ENCODE assay signal across 8 cellular contexts in the genomic region with DNA sequence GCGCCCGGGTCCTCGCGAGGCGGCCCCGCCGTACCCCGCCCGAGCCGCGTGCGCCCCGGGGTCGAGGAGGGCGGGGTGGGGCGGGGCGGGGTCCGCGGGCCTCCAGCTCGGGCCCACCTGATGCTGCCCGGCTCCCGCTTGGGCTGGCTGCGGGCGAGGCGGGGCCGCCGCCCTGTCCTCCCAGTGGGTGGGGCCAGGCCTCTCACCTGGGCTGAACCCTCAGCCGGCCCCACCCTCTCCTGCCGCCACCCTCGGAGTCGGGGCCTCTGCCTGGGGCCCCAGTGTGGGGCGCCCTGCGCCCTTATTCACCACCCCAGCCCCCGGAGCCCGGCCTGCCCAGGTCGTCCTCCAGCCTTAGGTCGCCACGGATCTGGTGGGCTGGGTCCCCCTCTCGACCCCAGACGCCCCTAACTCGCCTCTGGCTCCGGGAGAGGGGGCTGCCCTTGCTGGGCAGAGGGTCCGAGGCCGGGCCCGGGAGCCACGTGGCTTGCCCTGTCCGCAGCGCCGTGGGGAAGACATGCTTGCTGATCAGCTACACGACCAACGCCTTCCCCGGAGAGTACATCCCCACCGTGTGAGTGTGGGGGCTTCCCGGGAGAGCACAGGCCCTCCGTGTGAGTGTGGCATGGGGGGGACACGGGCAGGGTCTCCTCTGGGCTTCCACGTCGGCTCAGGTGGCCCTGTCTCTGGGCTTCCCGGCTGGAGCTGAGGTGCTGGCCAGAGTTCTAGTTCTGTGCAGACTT. TPM values are rescaled to one million over a fixed set of nuclear protein-coding genes. Genes with fewer than 3 reads are reported as not detected.
DNase-seq lines count a peak whose midpoint lies in the region; ATAC-seq lines count a peak whose summit lies in the region.

No MANE protein-coding gene starts in this region.

- H3K36me3 ChIP-seq in urinary bladder (ENCODE audit: insufficient read depth): no peaks in the 10 kb centered on the region

- intact Hi-C loops in sciatic nerve (cut with DNase I): loop anchor here (1.0 to 10.0 kb wide), 2 partner anchors 23 to 53 kb away; no protein-coding TSS in a partner anchor

- WGBS in urinary bladder: 10% methylated on average over 59 of the region's 59 CpGs

- H3K4me3 ChIP-seq in urinary bladder (ENCODE audit: low read depth, low read length): peak overlapping the region; percentile 42

- no peaks in the 10 kb centered on the region for H3K27me3 Mint-ChIP-seq in activated naive CD8-positive, alpha-beta T cell treated with anti-CD3 and anti-CD28 coated beads for 36 hours
- H3K27me3 Mint-ChIP-seq in immature natural killer cell (ENCODE audit: low read depth in 3 of 3): peaks cover 2 to 3% (median 2%) of the 10 kb centered on the region in 3 donors

- ATAC-seq in GM21619 (IDR thresholded peaks at IDR 0.05; ENCODE audit: unreplicated experiment): no peak
- ATAC-seq in sciatic nerve: no peak

- H3K9me3 Mint-ChIP-seq in activated naive CD8-positive, alpha-beta T cell treated with anti-CD3 and anti-CD28 coated beads for 36 hours: no peaks in the 10 kb centered on the region
- no peaks in the 10 kb centered on the region for H3K9me3 Mint-ChIP-seq in immature natural killer cell

- peaks cover 16% of the 10 kb centered on the region for H3K4me1 Mint-ChIP-seq in activated naive CD8-positive, alpha-beta T cell treated with anti-CD3 and anti-CD28 coated beads for 36 hours
- H3K4me1 Mint-ChIP-seq in immature natural killer cell: peaks cover 7 to 24% of the 10 kb centered on the region in 2 donors

- H3K4me3 Mint-ChIP-seq in activated naive CD8-positive, alpha-beta T cell treated with anti-CD3 and anti-CD28 coated beads for 36 hours: peak overlapping the region; percentile 34
- H3K4me3 Mint-ChIP-seq in immature natural killer cell: peak overlapping the region in 4 of 5 donors; percentile 20 to 36 (median 22)

- H3K27ac Mint-ChIP-seq in activated naive CD8-positive, alpha-beta T cell treated with anti-CD3 and anti-CD28 coated beads for 36 hours: no peak overlapping the region
- H3K27ac Mint-ChIP-seq in immature natural killer cell: no peak overlapping the region

- H3K27ac ChIP-seq in urinary bladder (ENCODE audit: low read depth): no peak overlapping the region

- H3K4me1 ChIP-seq in urinary bladder (ENCODE audit: insufficient read depth): no peaks in the 10 kb centered on the region

- DNase-seq in NCI-H1694 (lab: John Stamatoyannopoulos, UW): peak; percentile 9
- no peak for DNase-seq in NCI-H1694 treated with DMSO at 0.1 percent for 48 hours (lab: John Stamatoyannopoulos, UW)
- DNase-seq in NCI-H345 treated with DMSO at 0.1 percent for 48 hours (lab: John Stamatoyannopoulos, UW; ENCODE audit: unreplicated experiment): peak; percentile 34
- peak; percentile 59 for DNase-seq in activated naive CD8-positive, alpha-beta T cell treated with anti-CD3 and anti-CD28 coated beads for 36 hours
- DNase-seq in immature natural killer cell: no peak
- no peak for DNase-seq in sciatic nerve (ENCODE audit: low spot score)

- no peaks in the 10 kb centered on the region for H3K36me3 Mint-ChIP-seq in activated naive CD8-positive, alpha-beta T cell treated with anti-CD3 and anti-CD28 coated beads for 36 hours
- peaks cover 0 to 6% (median 3%) of the 10 kb centered on the region in 3 donors for H3K36me3 Mint-ChIP-seq in immature natural killer cell

RNA-seq across cellular contexts. Expression of a gene that starts 0.6 kb away (rescaled TPM):
- total RNA-seq in activated naive CD8-positive, alpha-beta T cell treated with anti-CD3 and anti-CD28 coated beads for 36 hours: 1 to 10 TPM; 4.7 to 5.1 TPM
- polyA plus RNA-seq in immature natural killer cell: not detected
- total RNA-seq in urinary bladder: 10.4 TPM
- polyA plus RNA-seq in urinary bladder: 5.9 TPM
- total RNA-seq in sciatic nerve: 4.0 TPM

RNA-seq across cellular contexts. Expression of a gene that starts 5.4 kb away (rescaled TPM):
- total RNA-seq in activated naive CD8-positive, alpha-beta T cell treated with anti-CD3 and anti-CD28 coated beads for 36 hours: 100 to 1,000 TPM in 1 of 2 experiments, 10 to 100 TPM in 1; 93.3 to 104 TPM
- 100 to 1,000 TPM; 144 to 242 (median 165) TPM for polyA plus RNA-seq in immature natural killer cell
- total RNA-seq in urinary bladder: 17.2 TPM
- 129 TPM for polyA plus RNA-seq in urinary bladder
- 80.0 TPM for total RNA-seq in sciatic nerve

RNA-seq across cellular contexts. Expression of a gene that starts 9.0 kb away (rescaled TPM):
- 10 to 100 TPM; 16.5 to 17.3 TPM for total RNA-seq in activated naive CD8-positive, alpha-beta T cell treated with anti-CD3 and anti-CD28 coated beads for 36 hours
- 1 to 10 TPM; 4.7 to 9.9 (median 5.2) TPM for polyA plus RNA-seq in immature natural killer cell
- 8.7 TPM for total RNA-seq in urinary bladder
- 14.9 TPM for polyA plus RNA-seq in urinary bladder
- total RNA-seq in sciatic nerve: 8.6 TPM

RNA-seq across cellular contexts. Expression of a gene that starts 9.4 kb away (rescaled TPM):
- 100 to 1,000 TPM; 119 to 131 TPM for total RNA-seq in activated naive CD8-positive, alpha-beta T cell treated with anti-CD3 and anti-CD28 coated beads for 36 hours
- polyA plus RNA-seq in immature natural killer cell (100 to 1,000 TPM in 2 of 3 donors, 10 to 100 TPM in 1; 70.0 to 104 (median 100) TPM), urinary bladder (124 TPM)
- total RNA-seq in urinary bladder (19.1 TPM), sciatic nerve (33.6 TPM)

RNA-seq across cellular contexts. Expression of a gene that starts 19.6 kb away (rescaled TPM):
- 10 to 100 TPM; 13.9 to 14.5 TPM for total RNA-seq in activated naive CD8-positive, alpha-beta T cell treated with anti-CD3 and anti-CD28 coated beads for 36 hours
- polyA plus RNA-seq in immature natural killer cell (1 to 10 TPM; 2.2 to 3.7 (median 3.2) TPM), urinary bladder (47.0 TPM)
- total RNA-seq in urinary bladder (16.5 TPM), sciatic nerve (42.4 TPM)

Comparison
In these comparisons a context has a peak if more than half of its experiments do, and no peak if none do; other contexts are left out.
1. DNase-seq: peak in NCI-H1694 (single experiment), NCI-H345 treated with DMSO at 0.1 percent for 48 hours (single experiment) and activated naive CD8-positive, alpha-beta T cell treated with anti-CD3 and anti-CD28 coated beads for 36 hours (single experiment); none in NCI-H1694 treated with DMSO at 0.1 percent for 48 hours (single experiment), immature natural killer cell (0 of 3) and sciatic nerve (single experiment).